ENCODE assay signal across 1 cellular context in genomic region chr6:43778131-43778857, GRCh38.
TF ChIP-seq lines count a peak whose summit lies in the region.

No MANE protein-coding gene starts in this region.

TF ChIP-seq in K562, 482 proteins besides CTCF, POLR2A, EP300 and RAD21 (continued from another document):
- TF ChIP-seq POLR2G (IDR thresholded peaks at IDR 0.05; ENCODE audit: low read depth, low read length) (peak; percentile 29; the same call in 1 of the 2 replicates), FOS (IDR thresholded peaks at IDR 0.05; ENCODE audit: extremely low read depth, insufficient read length) (no peak), ESRRA (IDR thresholded peaks at IDR 0.05; ENCODE audit: borderline replicate concordance, low read depth) (0 out of 2 replicates have a peak, but pooled peaks have one; percentile 17), RBM25 (IDR thresholded peaks at IDR 0.05; ENCODE audit: low read depth, low read length, severe bottlenecking) (peak; percentile 89), POLR2H (tag; IDR thresholded peaks at IDR 0.05; ENCODE audit: low read depth) (peak; percentile 30; the same call in 1 of the 2 replicates), BCOR (IDR thresholded peaks at IDR 0.05) (peak; percentile 90), XRCC3 (IDR thresholded peaks at IDR 0.05) (no peak), RBM22 (IDR thresholded peaks at IDR 0.05; ENCODE audit: low read depth, low read length, poor library complexity, severe bottlenecking) (peak; percentile 64), VEZF1 (CRISPR knock-in tag; IDR thresholded peaks at IDR 0.05) (no peak), NFIC (IDR thresholded peaks at IDR 0.05) (peak; percentile 62), SIN3B (IDR thresholded peaks at IDR 0.05; ENCODE audit: low read depth) (0 out of 2 replicates have a peak, but pooled peaks have one; percentile 16), TEAD4 (IDR thresholded peaks at IDR 0.05; ENCODE audit: low read length) (0 out of 2 replicates have a peak, but pooled peaks have one; percentile 19), TEAD4 (CRISPR knock-in tag; IDR thresholded peaks at IDR 0.05; ENCODE audit: borderline replicate concordance) (no peak), RCOR1 (IDR thresholded peaks at IDR 0.05; ENCODE audit: borderline replicate concordance in 1 of 2, low read depth in 2 of 2, low read length in 2 of 2) (0 out of 4 replicates have a peak, but pooled peaks of 1 of the 2 experiments have one; percentile 27), CBX1 (IDR thresholded peaks at IDR 0.05; ENCODE audit: low read depth) (0 out of 2 replicates have a peak, but pooled peaks have one; percentile 63)
